Comparison of ENCODE assay signal across 8 cellular contexts in genomic region chr9:136944519-136945332, GRCh38. TPM values are rescaled to one million over a fixed set of nuclear protein-coding genes. Genes with fewer than 3 reads are reported as not detected.
A peak's percentile ranks its signal among the peaks of the same experiment; 100 is the strongest.
DNase-seq lines count a peak whose midpoint lies in the region; ATAC-seq and TF ChIP-seq lines count a peak whose summit lies in the region.

Gene C8G, plus strand, starts transcription at chr9:136945243. Its CDS starts 78 bp downstream, at chr9:136945321.
Gene FBXW5, minus strand, starts transcription at chr9:136944738. Its CDS starts 655 bp downstream, at chr9:136944083.

- H2AFZ ChIP-seq in OCI-LY7 (ENCODE audit: low read length), result peak within 1 kb of the TSS; percentile 45; the same call in 1 of the 2 replicates

- H3K4me3 ChIP-seq in OCI-LY7 (ENCODE audit: low read depth, low read length, poor library complexity, severe bottlenecking), result peak within 1 kb of the TSS; percentile 82

- no TSS peak for BruUV-seq in OCI-LY7 (replicated peaks; lab: Mats Ljungman, UMichigan)

- H3K9me3 ChIP-seq in OCI-LY7 (ENCODE audit: low read length), result no peaks in the 10 kb centered on the region

- CTCF ChIA-PET in OCI-LY7 (lab: Charles Lee; ENCODE audit: unreplicated experiment), result interaction anchor here (0.6 kb wide), 1 partner anchor 90 kb away, joined by 3 read pairs; no protein-coding TSS in a partner anchor

- DNase-seq in DMS153 (lab: John Stamatoyannopoulos, UW), result peak; percentile 82
- DNase-seq in HuH-7.5 (ENCODE audit: low spot score), result peak; percentile 99
- peak; percentile 98 for DNase-seq in OCI-LY7 (ENCODE audit: low spot score)
- peak; percentile 98 for DNase-seq in activated T-cell treated with anti-CD3 and anti-CD28 coated beads for 48 hours (ENCODE audit: low read depth)
- peak; percentile 96 to 98 for DNase-seq in erythroblast (lab: John Stamatoyannopoulos, UW)
- peak; percentile 95 for DNase-seq in mucosa of gallbladder (ENCODE audit: low spot score)
- DNase-seq in stimulated activated CD8-positive, alpha-beta memory T cell treated with anti-CD3 and anti-CD28 coated beads, Interleukin-4, amount 100 ng/mL, for 24 hours (ENCODE audit: low read depth), result peak; percentile 94

- intact Hi-C loops in OCI-LY7 (cut with micrococcal nuclease; ENCODE audit: unreplicated experiment), result loop anchor here (1.0 to 2.0 kb wide), 3 partner anchors 48 to 154 kb away; partner anchors contain the start of genes PAXX and TRAF2

- ATAC-seq in GM21526 (IDR thresholded peaks at IDR 0.05; ENCODE audit: low FRiP score, unreplicated experiment), result peak; percentile 65

- peaks cover 35% of the 10 kb centered on the region for H3K36me3 ChIP-seq in OCI-LY7 (ENCODE audit: insufficient read depth, low read length)

- H3K9me2 ChIP-seq in OCI-LY7 (ENCODE audit: insufficient read depth, low read length), result no peaks in the 10 kb centered on the region

- peak; percentile 86 for TF ChIP-seq CTCF in OCI-LY7 (conservative IDR thresholded peaks at IDR 0.05; ENCODE audit: low read length)

- H3K4me2 ChIP-seq in OCI-LY7 (ENCODE audit: low read length), result peak within 1 kb of the TSS; percentile 87

- peak; percentile 69 for TF ChIP-seq POLR2A in erythroblast (IDR thresholded peaks at IDR 0.05; ENCODE audit: low read length)

- H3K79me2 ChIP-seq in OCI-LY7 (ENCODE audit: insufficient read depth, low read depth, low read length), result peaks cover 10% of the 10 kb centered on the region; the same call in 1 of the 2 replicates

- H3K4me1 ChIP-seq in OCI-LY7 (ENCODE audit: insufficient read depth, low read length, poor library complexity, severe bottlenecking), result peaks cover 29% of the 10 kb centered on the region

- POLR2A ChIA-PET in OCI-LY7 (lab: Charles Lee), result no interaction called here

- H4K20me1 ChIP-seq in OCI-LY7 (ENCODE audit: insufficient read depth, low read length), result no peaks in the 10 kb centered on the region

- H3K27ac ChIP-seq in OCI-LY7 (ENCODE audit: low read depth, low read length, poor library complexity, severe bottlenecking), result peak within 1 kb of the TSS; percentile 40

RNA-seq across cellular contexts. Expression of gene C8G, which starts in this region (rescaled TPM):
- 0.95 and 1.0 TPM in 2 replicates for total RNA-seq in OCI-LY7 (2014; rRNA removed; shearing (Covaris generic))
- 2.1 and 2.2 TPM in 2 replicates for total RNA-seq in OCI-LY7 (2022)
- 110 TPM for total RNA-seq in mucosa of gallbladder

RNA-seq across cellular contexts. Expression of gene FBXW5, which starts in this region (rescaled TPM):
- total RNA-seq in OCI-LY7 (2014; rRNA removed; shearing (Covaris generic)), result 78.7 and 89.6 TPM in 2 replicates
- total RNA-seq in OCI-LY7 (2022), result 59.1 and 63.3 TPM in 2 replicates
- 144 TPM for total RNA-seq in mucosa of gallbladder

Comparison
In these comparisons a context has a peak if more than half of its experiments do, and no peak if none do; other contexts are left out.
1. Peak in every context shown above with its lines: DNase-seq, ATAC-seq, H3K4me3 ChIP-seq and H3K27ac ChIP-seq.
2. RNA of gene C8G (total RNA-seq): 110 TPM in mucosa of gallbladder (single experiment); 0.95 to 2.2 TPM in OCI-LY7; every median in the first group is over 10 times any median in the second.